In genomic region chr11:47305734-47306483, GRCh38 we compare ENCODE assay signal across 12 cellular contexts.
DNase-seq lines count a peak whose midpoint lies in the region; ATAC-seq lines count a peak whose summit lies in the region.
"Had no signal": no experiment of that assay in that cellular context is flagged by ENCODE, and none has a peak within 500 bp of the region (broad histone marks: within the 10 kb centered on the region; RNA-seq: fewer than 3 reads in every experiment).

No MANE protein-coding gene starts in this region.

- peaks cover 8 to 12% of the 10 kb centered on the region in 2 donors for H3K9me3 Mint-ChIP-seq in stimulated activated naive CD8-positive, alpha-beta T cell treated with anti-CD3 and anti-CD28 coated beads, Interleukin-15, amount 100 ng/mL, for 72 hours

- peak overlapping the region; percentile 82 for H3K27ac ChIP-seq in substantia nigra (ENCODE audit: low read depth, low read length, poor library complexity, severe bottlenecking)
- H3K27ac ChIP-seq: hepatocyte had no signal

- peaks cover 18% of the 10 kb centered on the region for H3K4me1 Mint-ChIP-seq in stimulated activated naive CD8-positive, alpha-beta T cell treated with anti-CD3 and anti-CD28 coated beads, Interleukin-15, amount 100 ng/mL, for 72 hours

- H3K27ac Mint-ChIP-seq in stimulated activated naive CD8-positive, alpha-beta T cell treated with anti-CD3 and anti-CD28 coated beads, Interleukin-15, amount 100 ng/mL, for 72 hours: peak overlapping the region in 1 of 2 donors; percentile 63
- H3K27ac Mint-ChIP-seq: activated CD4-positive, alpha-beta T cell treated with anti-CD3 and anti-CD28 coated beads, Interleukin-2, amount 10 ng/mL, durations not matched to agents 24 days and 14 days had no signal

- no peaks in the 10 kb centered on the region for H3K27me3 Mint-ChIP-seq in stimulated activated naive CD8-positive, alpha-beta T cell treated with anti-CD3 and anti-CD28 coated beads, Interleukin-15, amount 100 ng/mL, for 72 hours
- H3K27me3 Mint-ChIP-seq: activated CD4-positive, alpha-beta T cell treated with anti-CD3 and anti-CD28 coated beads, Interleukin-2, amount 10 ng/mL, durations not matched to agents 24 days and 14 days had no signal

- H3K4me3 Mint-ChIP-seq in stimulated activated naive CD8-positive, alpha-beta T cell treated with anti-CD3 and anti-CD28 coated beads, Interleukin-15, amount 100 ng/mL, for 72 hours: no peak overlapping the region
- H3K4me3 Mint-ChIP-seq: activated CD4-positive, alpha-beta T cell treated with anti-CD3 and anti-CD28 coated beads, Interleukin-2, amount 10 ng/mL, durations not matched to agents 24 days and 14 days had no signal

- peak; percentile 63 for DNase-seq in NCI-H2171 (lab: John Stamatoyannopoulos, UW)
- peak; percentile 65 to 83 for DNase-seq in T47D (ENCODE audit: low read depth in 1 of 2, low spot score in 1 of 2)
- peak; percentile 64 for DNase-seq in inferior parietal cortex (ENCODE audit: extremely low spot score)
- DNase-seq in substantia nigra (lab: John Stamatoyannopoulos, UW): peak in 44 of 49 donors; percentile 9 to 80 (median 54)
- no peak for DNase-seq in germinal center (ENCODE audit: low spot score)
- no peak for DNase-seq in NCI-H1092 treated with DMSO at 0.1 percent for 48 hours (lab: John Stamatoyannopoulos, UW)
- DNase-seq in NCI-H446 (lab: John Stamatoyannopoulos, UW): no peak
- DNase-seq in stimulated activated naive CD8-positive, alpha-beta T cell treated with anti-CD3 and anti-CD28 coated beads, Interleukin-15, amount 100 ng/mL, for 72 hours: no peak
- DNase-seq: activated CD4-positive, alpha-beta T cell treated with anti-CD3 and anti-CD28 coated beads, Interleukin-2, amount 10 ng/mL, durations not matched to agents 24 days and 14 days; effector CD4-positive, alpha-beta T cell; NCI-H526 had no signal

- no peak for ATAC-seq in stimulated activated naive CD8-positive, alpha-beta T cell treated with anti-CD3 and anti-CD28 coated beads, Interleukin-15, amount 100 ng/mL, for 72 hours

- in situ Hi-C loops in T47D (cut with HindIII; ENCODE audit: low pct_unique_long_range_greater_than_20kb, low sequenced_read_pairs): no loop called here

Comparison
In these comparisons a context has a peak if more than half of its experiments do, and no peak if none do; other contexts are left out.
1. DNase-seq: peak in NCI-H2171 (single experiment), T47D (2 of 2), inferior parietal cortex (single experiment) and substantia nigra (44 of 49); none in germinal center (single experiment), NCI-H1092 treated with DMSO at 0.1 percent for 48 hours (single experiment), NCI-H446 (0 of 2) and stimulated activated naive CD8-positive, alpha-beta T cell treated with anti-CD3 and anti-CD28 coated beads, Interleukin-15, amount 100 ng/mL, for 72 hours (0 of 2).